In the genomic region with DNA sequence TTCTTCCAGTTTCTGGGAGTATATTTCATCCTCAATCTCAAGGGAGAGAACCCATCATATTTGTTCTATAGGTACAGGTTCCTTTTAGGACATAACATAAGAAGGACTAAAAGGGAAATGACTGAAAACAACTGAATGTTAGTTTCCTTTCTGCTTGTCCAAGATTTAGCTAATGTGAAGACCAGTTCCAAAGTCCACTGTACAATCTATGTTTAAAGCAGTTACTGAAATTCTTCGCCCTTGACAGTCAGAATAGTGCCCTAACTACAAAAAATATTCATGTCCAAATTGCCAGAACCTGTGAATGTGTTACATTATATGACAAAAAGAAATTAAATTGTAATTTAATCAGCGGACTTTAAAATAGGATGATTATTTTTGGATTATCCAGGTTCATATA, we compare ENCODE assay signal across 28 cellular contexts.
"Had no signal": no experiment of that assay in that cellular context is flagged by ENCODE, and none has a peak within 500 bp of the region (broad histone marks: within the 10 kb centered on the region; RNA-seq: fewer than 3 reads in every experiment).

No MANE protein-coding gene starts in this region.

- H3K36me3 Mint-ChIP-seq: naive thymus-derived CD4-positive, alpha-beta T cell; natural killer cell; neural progenitor cell; stimulated activated memory B cell treated with anti-CD40 and anti-IgM and Interleukin-4, amounts not matched to agents 10 μg/mL and 1 μg/mL and 100 μg/mL, for 72 hours had no signal

- H3K4me1 ChIP-seq: neural progenitor cell, prostate gland, right lobe of liver, sigmoid colon, spleen, stomach, tibial nerve, upper lobe of left lung, vagina had no signal

- H3K27me3 ChIP-seq: neural progenitor cell, ovary, right lobe of liver, sigmoid colon, spleen, stomach, thyroid gland, tibial nerve, upper lobe of left lung, vagina had no signal

- H3K27ac Mint-ChIP-seq: naive thymus-derived CD4-positive, alpha-beta T cell; natural killer cell; neural progenitor cell; stimulated activated memory B cell treated with anti-CD40 and anti-IgM and Interleukin-4, amounts not matched to agents 10 μg/mL and 1 μg/mL and 100 μg/mL, for 72 hours; stimulated activated naive CD8-positive, alpha-beta T cell treated with anti-CD3 and anti-CD28 coated beads, Interleukin-15, Interleukin-2, amounts not matched to agents 100 ng/mL and 50 ng/mL, for 24 hours had no signal

- H2AFZ ChIP-seq: neural progenitor cell had no signal

- H3K4me3 ChIP-seq: neural progenitor cell, ovary, prostate gland, right lobe of liver, sigmoid colon, smooth muscle cell, spleen, stomach, thoracic aorta, thyroid gland, tibial nerve, upper lobe of left lung, vagina had no signal

- H3K27ac ChIP-seq: neural progenitor cell, ovary, prostate gland, right lobe of liver, sigmoid colon, spleen, stomach, thoracic aorta, thyroid gland, tibial nerve, upper lobe of left lung, vagina had no signal

- H3K4me2 ChIP-seq: neural progenitor cell, smooth muscle cell had no signal

- FAIRE-seq: urothelium cell line had no signal

- H3K36me3 ChIP-seq: neural progenitor cell, ovary, prostate gland, right lobe of liver, sigmoid colon, spleen, stomach, thoracic aorta, thyroid gland, tibial nerve, upper lobe of left lung, vagina had no signal

- H3K4me3 Mint-ChIP-seq: naive thymus-derived CD4-positive, alpha-beta T cell; natural killer cell; nephron; neural progenitor cell; stimulated activated memory B cell treated with anti-CD40 and anti-IgM and Interleukin-4, amounts not matched to agents 10 μg/mL and 1 μg/mL and 100 μg/mL, for 72 hours; stimulated activated naive CD8-positive, alpha-beta T cell treated with anti-CD3 and anti-CD28 coated beads, Interleukin-15, Interleukin-2, amounts not matched to agents 100 ng/mL and 50 ng/mL, for 24 hours had no signal

- H3K9me3 Mint-ChIP-seq: nephron; stimulated activated memory B cell treated with anti-CD40 and anti-IgM and Interleukin-4, amounts not matched to agents 10 μg/mL and 1 μg/mL and 100 μg/mL, for 72 hours had no signal

- DNase-seq: naive thymus-derived CD4-positive, alpha-beta T cell; natural killer cell; occipital lobe; ovary; right cardiac atrium; right lobe of liver; sigmoid colon; spleen; stimulated activated CD4-positive, alpha-beta T cell treated with anti-CD3 and anti-CD28 coated beads, Interleukin-12 subunit alpha, Interleukin-12 subunit beta, amount 100 ng/mL, for 4 hours; stimulated activated CD4-positive, alpha-beta T cell treated with anti-CD3 and anti-CD28 coated beads, Interleukin-1b, Interleukin-23, amount 100 ng/mL, for 48 hours; stimulated activated CD4-positive, alpha-beta T cell treated with anti-CD3 and anti-CD28 coated beads, Interleukin-4, amount 100 ng/mL, for 1 hour; stimulated activated CD4-positive, alpha-beta T cell treated with anti-CD3 and anti-CD28 coated beads, Interleukin-4, amount 100 ng/mL, for 4 hours; stimulated activated CD8-positive, alpha-beta memory T cell treated with anti-CD3 and anti-CD28 coated beads, Interleukin-4, amount 100 ng/mL, for 48 hours; stimulated activated naive CD4-positive, alpha-beta T cell treated with Interleukin-2 at 50 U/mL for 16 hours; stomach; thyroid gland; trophoblast cell; upper lobe of left lung had no signal

- H3K4me1 Mint-ChIP-seq: naive thymus-derived CD4-positive, alpha-beta T cell; natural killer cell; neural progenitor cell; stimulated activated memory B cell treated with anti-CD40 and anti-IgM and Interleukin-4, amounts not matched to agents 10 μg/mL and 1 μg/mL and 100 μg/mL, for 72 hours had no signal

- H3K27me3 Mint-ChIP-seq: naive thymus-derived CD4-positive, alpha-beta T cell; stimulated activated naive CD8-positive, alpha-beta T cell treated with anti-CD3 and anti-CD28 coated beads, Interleukin-15, Interleukin-2, amounts not matched to agents 100 ng/mL and 50 ng/mL, for 24 hours had no signal

- ATAC-seq: naive thymus-derived CD4-positive, alpha-beta T cell; natural killer cell; right cardiac atrium; right lobe of liver; stimulated activated memory B cell treated with anti-CD40 and anti-IgM and Interleukin-4, amounts not matched to agents 10 μg/mL and 1 μg/mL and 100 μg/mL, for 72 hours had no signal

- H3K9me3 ChIP-seq: ovary, prostate gland, right lobe of liver, sigmoid colon, stomach, thoracic aorta, thyroid gland, tibial nerve, upper lobe of left lung, vagina had no signal
